ENCODE assay signal across 15 cellular contexts in the genomic region with DNA sequence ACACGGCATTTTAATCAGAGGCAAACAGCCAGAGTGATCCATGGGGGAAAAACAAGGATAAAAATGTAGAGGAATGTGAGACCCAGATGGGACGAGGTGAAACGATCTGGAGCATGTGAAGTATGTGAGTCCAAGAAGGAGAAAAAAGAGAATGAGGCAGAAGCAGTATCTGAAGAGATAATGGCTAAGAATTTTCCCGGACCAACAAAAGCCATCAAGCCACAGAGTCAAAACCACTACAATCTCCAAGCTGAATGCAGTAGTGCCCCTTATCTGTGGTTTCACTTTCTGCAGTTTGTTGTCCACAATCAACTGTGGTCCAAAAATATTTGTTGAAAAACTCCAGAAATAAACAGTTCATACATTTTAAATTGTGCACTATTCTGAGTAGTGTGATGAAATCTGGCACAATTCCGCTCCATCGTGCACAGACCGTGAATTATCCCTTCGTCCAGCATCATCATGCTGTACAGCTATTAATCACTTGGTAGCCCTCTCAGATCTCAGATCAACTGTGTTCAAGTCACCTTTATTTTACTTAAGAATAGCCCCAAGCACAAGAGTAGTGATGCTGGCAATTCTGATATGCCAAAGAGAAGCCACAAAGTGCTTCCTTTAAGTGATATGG. TPM values are rescaled to one million over a fixed set of nuclear protein-coding genes. Genes with fewer than 3 reads are reported as not detected.
A peak's percentile ranks its signal among the peaks of the same experiment; 100 is the strongest.
DNase-seq lines count a peak whose midpoint lies in the region; ATAC-seq and TF ChIP-seq lines count a peak whose summit lies in the region.
"Had no signal": no experiment of that assay in that cellular context is flagged by ENCODE, and none has a peak within 500 bp of the region (broad histone marks: within the 10 kb centered on the region; RNA-seq: fewer than 3 reads in every experiment).

No MANE protein-coding gene starts in this region.

- H3K4me1 Mint-ChIP-seq in osteocyte (ENCODE audit: unreplicated experiment), result peaks cover 75% of the 10 kb centered on the region
- H3K4me1 Mint-ChIP-seq: activated naive CD8-positive, alpha-beta T cell treated with anti-CD3 and anti-CD28 coated beads for 36 hours; CD8-positive, alpha-beta memory T cell had no signal

- no peaks in the 10 kb centered on the region for H3K36me3 Mint-ChIP-seq in osteocyte (ENCODE audit: unreplicated experiment)

- in situ Hi-C loops in ACHN (cut with HindIII; ENCODE audit: low pct_ligation_motif_present, low pct_unique_long_range_greater_than_20kb, low sequenced_read_pairs), result no loop called here

- peak overlapping the region; percentile 95 for H3K27ac Mint-ChIP-seq in osteocyte (ENCODE audit: unreplicated experiment)
- H3K27ac Mint-ChIP-seq: activated naive CD8-positive, alpha-beta T cell treated with anti-CD3 and anti-CD28 coated beads for 36 hours; CD8-positive, alpha-beta memory T cell had no signal

- peak overlapping the region; percentile 67 for H3K4me3 Mint-ChIP-seq in osteocyte (ENCODE audit: unreplicated experiment)
- H3K4me3 Mint-ChIP-seq: activated naive CD8-positive, alpha-beta T cell treated with anti-CD3 and anti-CD28 coated beads for 36 hours; CD8-positive, alpha-beta memory T cell had no signal

- DNase-seq in AG09309 (ENCODE audit: low read depth) (peak; percentile 11), LNCaP clone FGC (ENCODE audit: low read depth) (no peak), fibroblast of mammary gland (ENCODE audit: low read depth) (peak; percentile 33), osteocyte (ENCODE audit: extremely low spot score, unreplicated experiment) (no peak), SK-N-DZ (ENCODE audit: low spot score) (no peak), GM19238 (ENCODE audit: insufficient read length, low spot score) (no peak), ACHN (no peak)
- DNase-seq: activated CD8-positive, alpha-beta memory T cell treated with anti-CD3 and anti-CD28 coated beads for 24 hours; activated naive CD8-positive, alpha-beta T cell treated with anti-CD3 and anti-CD28 coated beads for 36 hours; CD8-positive, alpha-beta memory T cell; effector CD8-positive, alpha-beta T cell; NCI-H1105 treated with DMSO at 0.1 percent for 48 hours; NK-92 treated with Interleukin-12 subunit alpha and Interleukin-12 subunit beta, amount 100 ng/mL, for 24 hours; stimulated activated CD4-positive, alpha-beta T cell treated with anti-CD3 and anti-CD28 coated beads, Interleukin-2, amount 100 ng/mL, for 24 hours had no signal

- no peaks in the 10 kb centered on the region for H3K27me3 Mint-ChIP-seq in osteocyte (ENCODE audit: unreplicated experiment)

- H3K4me3 ChIP-seq in AG09309 (ENCODE audit: control insufficient read depth, low read depth, low read length) (no peak overlapping the region; the same call in 1 of the 2 replicates), LNCaP clone FGC (ENCODE audit: low read depth, low read length) (peak overlapping the region; percentile 29), fibroblast of mammary gland (ENCODE audit: control insufficient read depth, low read depth, low read length) (peak overlapping the region; percentile 25)

- TF ChIP-seq CTCF in AG09309 (IDR thresholded peaks at IDR 0.05; ENCODE audit: control insufficient read depth, insufficient read depth, low read depth, low read length, missing control alignments), result no peak
- no peak for TF ChIP-seq CTCF in LNCaP clone FGC (IDR thresholded peaks at IDR 0.05; ENCODE audit: control insufficient read depth, extremely low read depth, insufficient read depth)
- no peak for TF ChIP-seq CTCF in fibroblast of mammary gland (conservative IDR thresholded peaks at IDR 0.05; ENCODE audit: control insufficient read depth, insufficient read depth, low read depth, low read length)
- no peak for TF ChIP-seq CTCF in osteocyte (IDR thresholded peaks at IDR 0.05)

- no peak for ATAC-seq in GM18907 (IDR thresholded peaks at IDR 0.05; ENCODE audit: unreplicated experiment)

- peaks cover 3% of the 10 kb centered on the region for H3K9me3 Mint-ChIP-seq in osteocyte (ENCODE audit: unreplicated experiment)

RNA-seq across cellular contexts. Expression of a gene that starts 18.7 kb away (rescaled TPM):
- 99.6 and 110 TPM in 2 replicates for total RNA-seq in osteocyte
- polyA plus RNA-seq in SK-N-DZ (2014; cell fraction: cytosol; rRNA removed), result 70.8 and 77.2 TPM in 2 replicates
- polyA plus RNA-seq in SK-N-DZ (2014; cell fraction: nucleus; rRNA removed), result 64.8 and 90.6 TPM in 2 replicates

Comparison
In these comparisons a context has a peak if more than half of its experiments do, and no peak if none do; other contexts are left out.
1. DNase-seq: peak in AG09309 (single experiment) and fibroblast of mammary gland (single experiment); none in LNCaP clone FGC (single experiment), osteocyte (single experiment), SK-N-DZ (single experiment), GM19238 (single experiment) and ACHN (single experiment).